In genomic region chr6:158041370-158041769, GRCh38 we compare ENCODE assay signal across 1 cellular context.
TF ChIP-seq lines count a peak whose summit lies in the region.

No MANE protein-coding gene starts in this region.

TF ChIP-seq in HepG2, 621 proteins besides CTCF, POLR2A, EP300 and RAD21 (continued from another document):
- TF ChIP-seq CSRNP1 (CRISPR knock-in tag; IDR thresholded peaks at IDR 0.05): no peak
- TF ChIP-seq, protein P1, sequence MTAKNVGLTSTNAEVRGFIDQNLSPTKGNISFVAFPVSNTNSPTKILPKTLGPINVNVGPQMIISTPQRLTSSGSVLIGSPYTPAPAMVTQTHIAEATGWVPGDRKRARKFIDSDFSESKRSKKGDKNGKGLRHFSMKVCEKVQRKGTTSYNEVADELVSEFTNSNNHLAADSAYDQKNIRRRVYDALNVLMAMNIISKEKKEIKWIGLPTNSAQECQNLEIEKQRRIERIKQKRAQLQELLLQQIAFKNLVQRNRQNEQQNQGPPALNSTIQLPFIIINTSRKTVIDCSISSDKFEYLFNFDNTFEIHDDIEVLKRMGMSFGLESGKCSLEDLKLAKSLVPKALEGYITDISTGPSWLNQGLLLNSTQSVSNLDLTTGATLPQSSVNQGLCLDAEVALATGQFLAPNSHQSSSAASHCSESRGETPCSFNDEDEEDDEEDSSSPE (CRISPR knock-in tag; IDR thresholded peaks at IDR 0.05): no peak
- TF ChIP-seq, protein P2, sequence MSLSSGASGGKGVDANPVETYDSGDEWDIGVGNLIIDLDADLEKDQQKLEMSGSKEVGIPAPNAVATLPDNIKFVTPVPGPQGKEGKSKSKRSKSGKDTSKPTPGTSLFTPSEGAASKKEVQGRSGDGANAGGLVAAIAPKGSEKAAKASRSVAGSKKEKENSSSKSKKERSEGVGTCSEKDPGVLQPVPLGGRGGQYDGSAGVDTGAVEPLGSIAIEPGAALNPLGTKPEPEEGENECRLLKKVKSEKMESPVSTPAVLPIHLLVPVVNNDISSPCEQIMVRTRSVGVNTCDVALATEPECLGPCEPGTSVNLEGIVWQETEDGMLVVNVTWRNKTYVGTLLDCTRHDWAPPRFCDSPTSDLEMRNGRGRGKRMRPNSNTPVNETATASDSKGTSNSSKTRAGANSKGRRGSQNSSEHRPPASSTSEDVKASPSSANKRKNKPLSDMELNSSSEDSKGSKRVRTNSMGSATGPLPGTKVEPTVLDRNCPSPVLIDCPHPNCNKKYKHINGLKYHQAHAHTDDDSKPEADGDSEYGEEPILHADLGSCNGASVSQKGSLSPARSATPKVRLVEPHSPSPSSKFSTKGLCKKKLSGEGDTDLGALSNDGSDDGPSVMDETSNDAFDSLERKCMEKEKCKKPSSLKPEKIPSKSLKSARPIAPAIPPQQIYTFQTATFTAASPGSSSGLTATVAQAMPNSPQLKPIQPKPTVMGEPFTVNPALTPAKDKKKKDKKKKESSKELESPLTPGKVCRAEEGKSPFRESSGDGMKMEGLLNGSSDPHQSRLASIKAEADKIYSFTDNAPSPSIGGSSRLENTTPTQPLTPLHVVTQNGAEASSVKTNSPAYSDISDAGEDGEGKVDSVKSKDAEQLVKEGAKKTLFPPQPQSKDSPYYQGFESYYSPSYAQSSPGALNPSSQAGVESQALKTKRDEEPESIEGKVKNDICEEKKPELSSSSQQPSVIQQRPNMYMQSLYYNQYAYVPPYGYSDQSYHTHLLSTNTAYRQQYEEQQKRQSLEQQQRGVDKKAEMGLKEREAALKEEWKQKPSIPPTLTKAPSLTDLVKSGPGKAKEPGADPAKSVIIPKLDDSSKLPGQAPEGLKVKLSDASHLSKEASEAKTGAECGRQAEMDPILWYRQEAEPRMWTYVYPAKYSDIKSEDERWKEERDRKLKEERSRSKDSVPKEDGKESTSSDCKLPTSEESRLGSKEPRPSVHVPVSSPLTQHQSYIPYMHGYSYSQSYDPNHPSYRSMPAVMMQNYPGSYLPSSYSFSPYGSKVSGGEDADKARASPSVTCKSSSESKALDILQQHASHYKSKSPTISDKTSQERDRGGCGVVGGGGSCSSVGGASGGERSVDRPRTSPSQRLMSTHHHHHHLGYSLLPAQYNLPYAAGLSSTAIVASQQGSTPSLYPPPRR (CRISPR knock-in tag; IDR thresholded peaks at IDR 0.05; ENCODE audit: borderline replicate concordance): no peak
- no peak for TF ChIP-seq ZNF678 (CRISPR knock-in tag; IDR thresholded peaks at IDR 0.05)
- 0 out of 2 replicates have a peak, but pooled peaks have one; percentile 36 for TF ChIP-seq FOXC1 (CRISPR knock-in tag; IDR thresholded peaks at IDR 0.05; ENCODE audit: borderline replicate concordance)
- TF ChIP-seq, protein P3, sequence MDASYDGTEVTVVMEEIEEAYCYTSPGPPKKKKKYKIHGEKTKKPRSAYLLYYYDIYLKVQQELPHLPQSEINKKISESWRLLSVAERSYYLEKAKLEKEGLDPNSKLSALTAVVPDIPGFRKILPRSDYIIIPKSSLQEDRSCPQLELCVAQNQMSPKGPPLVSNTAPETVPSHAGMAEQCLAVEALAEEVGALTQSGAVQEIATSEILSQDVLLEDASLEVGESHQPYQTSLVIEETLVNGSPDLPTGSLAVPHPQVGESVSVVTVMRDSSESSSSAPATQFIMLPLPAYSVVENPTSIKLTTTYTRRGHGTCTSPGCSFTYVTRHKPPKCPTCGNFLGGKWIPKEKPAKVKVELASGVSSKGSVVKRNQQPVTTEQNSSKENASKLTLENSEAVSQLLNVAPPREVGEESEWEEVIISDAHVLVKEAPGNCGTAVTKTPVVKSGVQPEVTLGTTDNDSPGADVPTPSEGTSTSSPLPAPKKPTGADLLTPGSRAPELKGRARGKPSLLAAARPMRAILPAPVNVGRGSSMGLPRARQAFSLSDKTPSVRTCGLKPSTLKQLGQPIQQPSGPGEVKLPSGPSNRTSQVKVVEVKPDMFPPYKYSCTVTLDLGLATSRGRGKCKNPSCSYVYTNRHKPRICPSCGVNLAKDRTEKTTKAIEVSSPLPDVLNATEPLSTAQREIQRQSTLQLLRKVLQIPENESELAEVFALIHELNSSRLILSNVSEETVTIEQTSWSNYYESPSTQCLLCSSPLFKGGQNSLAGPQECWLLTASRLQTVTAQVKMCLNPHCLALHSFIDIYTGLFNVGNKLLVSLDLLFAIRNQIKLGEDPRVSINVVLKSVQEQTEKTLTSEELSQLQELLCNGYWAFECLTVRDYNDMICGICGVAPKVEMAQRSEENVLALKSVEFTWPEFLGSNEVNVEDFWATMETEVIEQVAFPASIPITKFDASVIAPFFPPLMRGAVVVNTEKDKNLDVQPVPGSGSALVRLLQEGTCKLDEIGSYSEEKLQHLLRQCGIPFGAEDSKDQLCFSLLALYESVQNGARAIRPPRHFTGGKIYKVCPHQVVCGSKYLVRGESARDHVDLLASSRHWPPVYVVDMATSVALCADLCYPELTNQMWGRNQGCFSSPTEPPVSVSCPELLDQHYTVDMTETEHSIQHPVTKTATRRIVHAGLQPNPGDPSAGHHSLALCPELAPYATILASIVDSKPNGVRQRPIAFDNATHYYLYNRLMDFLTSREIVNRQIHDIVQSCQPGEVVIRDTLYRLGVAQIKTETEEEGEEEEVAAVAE (CRISPR knock-in tag; IDR thresholded peaks at IDR 0.05; ENCODE audit: borderline replicate concordance): no peak
- TF ChIP-seq ZNF839 (CRISPR knock-in tag; IDR thresholded peaks at IDR 0.05; ENCODE audit: borderline replicate concordance): no peak
- TF ChIP-seq PHF5A (CRISPR knock-in tag; IDR thresholded peaks at IDR 0.05; ENCODE audit: low read depth, unreplicated experiment): peak; percentile 18
- TF ChIP-seq ZSCAN12 (CRISPR knock-in tag; IDR thresholded peaks at IDR 0.05): no peak
- 0 out of 2 replicates have a peak, but pooled peaks have one; percentile 25 for TF ChIP-seq TARDBP (CRISPR knock-in tag; IDR thresholded peaks at IDR 0.05)
- TF ChIP-seq ELF3 (CRISPR knock-in tag; IDR thresholded peaks at IDR 0.05): no peak
- TF ChIP-seq KDM4B (CRISPR knock-in tag; IDR thresholded peaks at IDR 0.05): no peak
- no peak for TF ChIP-seq MAX (IDR thresholded peaks at IDR 0.05)
- no peak for TF ChIP-seq DMAP1 (CRISPR knock-in tag; IDR thresholded peaks at IDR 0.05)
- TF ChIP-seq, protein P4, sequence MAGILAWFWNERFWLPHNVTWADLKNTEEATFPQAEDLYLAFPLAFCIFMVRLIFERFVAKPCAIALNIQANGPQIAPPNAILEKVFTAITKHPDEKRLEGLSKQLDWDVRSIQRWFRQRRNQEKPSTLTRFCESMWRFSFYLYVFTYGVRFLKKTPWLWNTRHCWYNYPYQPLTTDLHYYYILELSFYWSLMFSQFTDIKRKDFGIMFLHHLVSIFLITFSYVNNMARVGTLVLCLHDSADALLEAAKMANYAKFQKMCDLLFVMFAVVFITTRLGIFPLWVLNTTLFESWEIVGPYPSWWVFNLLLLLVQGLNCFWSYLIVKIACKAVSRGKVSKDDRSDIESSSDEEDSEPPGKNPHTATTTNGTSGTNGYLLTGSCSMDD (CRISPR knock-in tag; IDR thresholded peaks at IDR 0.05): no peak
- no peak for TF ChIP-seq ZBTB3 (CRISPR knock-in tag; IDR thresholded peaks at IDR 0.05; ENCODE audit: borderline replicate concordance, low read depth)
- TF ChIP-seq TP53 (CRISPR knock-in tag; conservative IDR thresholded peaks at IDR 0.05): no peak
- no peak for TF ChIP-seq CBX1 (IDR thresholded peaks at IDR 0.05; ENCODE audit: low read depth)
- TF ChIP-seq SKI (IDR thresholded peaks at IDR 0.05; ENCODE audit: partially characterized antibody): no peak
- no peak for TF ChIP-seq BORCS8-MEF2B (CRISPR knock-in tag; IDR thresholded peaks at IDR 0.05)
- no peak for TF ChIP-seq PHF21A (CRISPR knock-in tag; IDR thresholded peaks at IDR 0.05)
- peak; percentile 17 for TF ChIP-seq TEAD3 (CRISPR knock-in tag; optimal IDR thresholded peaks at IDR 0.05; ENCODE audit: borderline replicate concordance)
- no peak for TF ChIP-seq ATF7-NPFF (CRISPR knock-in tag; IDR thresholded peaks at IDR 0.05; ENCODE audit: low read depth)
- TF ChIP-seq, protein P5, sequence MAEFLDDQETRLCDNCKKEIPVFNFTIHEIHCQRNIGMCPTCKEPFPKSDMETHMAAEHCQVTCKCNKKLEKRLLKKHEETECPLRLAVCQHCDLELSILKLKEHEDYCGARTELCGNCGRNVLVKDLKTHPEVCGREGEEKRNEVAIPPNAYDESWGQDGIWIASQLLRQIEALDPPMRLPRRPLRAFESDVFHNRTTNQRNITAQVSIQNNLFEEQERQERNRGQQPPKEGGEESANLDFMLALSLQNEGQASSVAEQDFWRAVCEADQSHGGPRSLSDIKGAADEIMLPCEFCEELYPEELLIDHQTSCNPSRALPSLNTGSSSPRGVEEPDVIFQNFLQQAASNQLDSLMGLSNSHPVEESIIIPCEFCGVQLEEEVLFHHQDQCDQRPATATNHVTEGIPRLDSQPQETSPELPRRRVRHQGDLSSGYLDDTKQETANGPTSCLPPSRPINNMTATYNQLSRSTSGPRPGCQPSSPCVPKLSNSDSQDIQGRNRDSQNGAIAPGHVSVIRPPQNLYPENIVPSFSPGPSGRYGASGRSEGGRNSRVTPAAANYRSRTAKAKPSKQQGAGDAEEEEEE (CRISPR knock-in tag; IDR thresholded peaks at IDR 0.05; ENCODE audit: borderline replicate concordance): no peak
- TF ChIP-seq ZNF598 (CRISPR knock-in tag; IDR thresholded peaks at IDR 0.05; ENCODE audit: borderline replicate concordance): 0 out of 2 replicates have a peak, but pooled peaks have one; percentile 5
- TF ChIP-seq NR2F2 (IDR thresholded peaks at IDR 0.05; ENCODE audit: borderline replicate concordance, low read depth): no peak
